Comparison of ENCODE assay signal across 34 cellular contexts in genomic region chr1:72224506-72224905, GRCh38. TPM values are rescaled to one million over a fixed set of nuclear protein-coding genes. Genes with fewer than 3 reads are reported as not detected.
"Had no signal": no experiment of that assay in that cellular context is flagged by ENCODE, and none has a peak within 500 bp of the region (broad histone marks: within the 10 kb centered on the region; RNA-seq: fewer than 3 reads in every experiment).

No MANE protein-coding gene starts in this region.

- H3K27ac ChIP-seq: adrenal gland, ascending aorta, body of pancreas, brain microvascular endothelial cell, breast epithelium, cardiac muscle cell had no signal

- H3K9me3 ChIP-seq: adrenal gland, ascending aorta, body of pancreas, breast epithelium had no signal

- H3K36me3 ChIP-seq: adrenal gland, ascending aorta, brain microvascular endothelial cell, breast epithelium, cardiac muscle cell had no signal

- H3K4me1 ChIP-seq: adrenal gland, body of pancreas, breast epithelium had no signal

- FAIRE-seq: astrocyte, bronchial epithelial cell had no signal

- DNase-seq: activated effector memory CD4-positive, alpha-beta T cell treated with anti-CD3 and anti-CD28 coated beads, Interleukin-2, amount 50 U/mL, for 16 hours; activated effector memory CD4-positive, alpha-beta T cell treated with Interleukin-2 at 50 U/mL for 16 hours; activated gamma-delta T cell; activated gamma-delta T cell treated with Interleukin-2 at 50 U/mL for 16 hours; activated naive CD4-positive, alpha-beta T cell; activated naive CD4-positive, alpha-beta T cell treated with anti-CD3 and anti-CD28 coated beads for 36 hours; activated naive CD4-positive, alpha-beta T cell treated with anti-CD3 and anti-CD28 coated beads, Interleukin-2, amount 10 ng/mL, durations not matched to agents 7 days and 5 days; activated naive CD4-positive, alpha-beta T cell treated with anti-CD3 and anti-CD28 coated beads, Interleukin-2, amount 50 U/mL, for 16 hours; activated naive CD4-positive, alpha-beta T cell treated with Interleukin-2 at 50 U/mL for 16 hours; activated naive CD8-positive, alpha-beta T cell treated with anti-CD3 and anti-CD28 coated beads for 36 hours; activated naive CD8-positive, alpha-beta T cell treated with anti-CD3 and anti-CD28 coated beads, Interleukin-2, amount 10 ng/mL, durations not matched to agents 7 days and 5 days; activated naive CD8-positive, alpha-beta T cell treated with anti-CD3 and anti-CD28 coated beads, Interleukin-2, amount 50 U/mL, for 24 hours; activated T-cell treated with anti-CD3 and anti-CD28 coated beads, Interleukin-2, amount 50 U/mL, for 4 hours; activated T-cell treated with anti-CD3 and anti-CD28 coated beads, Interleukin-2, amount 50 U/mL, for 48 hours; activated T-cell treated with anti-CD3 and anti-CD28 coated beads, Interleukin-2, amount 50 U/mL, for 72 hours; adrenal gland; amniotic stem cell; amygdala; anterior cingulate cortex; aorta; body of pancreas; brain microvascular endothelial cell; caudate nucleus; central memory CD4-positive, alpha-beta T cell; cerebellar nuclear complex had no signal

- H3K4me3 ChIP-seq: adrenal gland, ascending aorta, body of pancreas, breast epithelium, cardiac muscle cell had no signal

- ATAC-seq: activated naive CD4-positive, alpha-beta T cell treated with anti-CD3 and anti-CD28 coated beads, Interleukin-2, amount 50 U/mL, for 72 hours; activated naive CD8-positive, alpha-beta T cell treated with anti-CD3 and anti-CD28 coated beads, Interleukin-2, amount 50 U/mL, for 24 hours; activated T-cell treated with anti-CD3 and anti-CD28 coated beads, Interleukin-2, amount 50 U/mL, for 4 hours; activated T-cell treated with anti-CD3 and anti-CD28 coated beads, Interleukin-2, amount 50 U/mL, for 72 hours; activated T-helper 17 cell treated with anti-CD3 and anti-CD28 coated beads, Interleukin-2, amount 50 U/mL, for 72 hours; body of pancreas had no signal

- H3K27me3 ChIP-seq: adrenal gland, ascending aorta, body of pancreas, brain microvascular endothelial cell, breast epithelium, cardiac muscle cell had no signal

RNA-seq across cellular contexts. Expression of gene NEGR1, which starts 57.8 kb away (rescaled TPM):
- total RNA-seq: activated naive CD4-positive, alpha-beta T cell treated with anti-CD3 and anti-CD28 coated beads for 36 hours; activated naive CD4-positive, alpha-beta T cell treated with anti-CD3 and anti-CD28 coated beads, Interleukin-2, amount 50 U/mL, for 72 hours; activated naive CD8-positive, alpha-beta T cell treated with anti-CD3 and anti-CD28 coated beads for 36 hours; activated naive CD8-positive, alpha-beta T cell treated with anti-CD3 and anti-CD28 coated beads, Interleukin-2, amount 10 ng/mL, durations not matched to agents 7 days and 5 days; activated T-cell treated with anti-CD3 and anti-CD28 coated beads, Interleukin-2, amount 50 U/mL, for 4 hours; activated T-helper 1 cell treated with anti-CD3 and anti-CD28 coated beads, Interleukin-12 subunit alpha, Interleukin-12 subunit beta, Interleukin-2, Interleukin-4 antibody, amounts not matched to agents 30 ng/mL and 10 ng/mL and 1 ng/mL, durations not matched to agents 14 hours and 24 hours and 36 hours; activated T-helper 17 cell treated with anti-CD3 and anti-CD28 coated beads, Interleukin-2, amount 50 U/mL, for 72 hours; activated T-helper 2 cell treated with anti-CD3 and anti-CD28 coated beads, Interferon-gamma antibody, Interleukin-2, Interleukin-4, amounts not matched to agents 10 μg/mL and 5 μg/mL and 100 μg/mL, durations not matched to agents 14 hours and 24 hours and 36 hours had no signal
